12 cellular contexts compared by ENCODE assay signal in the genomic region with DNA sequence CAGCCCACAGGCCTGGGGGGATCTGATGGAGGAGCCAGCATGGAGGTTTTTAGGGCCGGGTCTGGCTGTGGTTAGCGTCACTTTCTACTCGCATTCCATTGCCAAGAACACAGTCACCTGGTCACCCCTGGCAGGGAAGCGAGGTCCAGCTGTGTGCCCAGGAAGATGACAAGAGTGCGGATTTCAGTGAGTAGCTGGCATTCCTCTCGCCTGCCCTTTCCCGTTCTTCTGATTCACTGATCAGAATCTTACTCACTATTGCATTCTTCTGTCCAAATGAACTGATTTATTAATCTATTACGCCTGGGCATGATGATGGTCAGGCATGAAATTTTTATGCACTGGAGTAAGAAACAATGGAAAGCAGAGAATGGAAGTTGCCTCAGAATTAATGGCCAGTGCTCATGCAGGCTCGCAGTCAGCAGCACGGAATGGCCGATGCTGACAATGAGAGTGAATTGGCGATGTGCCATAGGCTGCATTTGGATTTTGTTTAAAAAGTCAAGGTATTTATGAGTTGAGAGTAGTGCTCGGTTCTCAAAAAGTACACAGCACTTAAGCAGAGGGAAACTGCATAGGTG.
DNase-seq lines count a peak whose midpoint lies in the region; ATAC-seq and TF ChIP-seq lines count a peak whose summit lies in the region.
"Had no signal": no experiment of that assay in that cellular context is flagged by ENCODE, and none has a peak within 500 bp of the region (broad histone marks: within the 10 kb centered on the region; RNA-seq: fewer than 3 reads in every experiment).

No MANE protein-coding gene starts in this region.

- H3K9me3 Mint-ChIP-seq in immature natural killer cell (no peaks in the 10 kb centered on the region), type B pancreatic cell (peaks cover 10% of the 10 kb centered on the region)
- H3K9me3 Mint-ChIP-seq: T-helper 2 cell treated with Interferon-gamma antibody and Interleukin-4, amounts not matched to agents 5 μg/mL and 100 μg/mL, for 36 hours had no signal

- no peaks in the 10 kb centered on the region for H3K9me2 ChIP-seq in OCI-LY7 (ENCODE audit: insufficient read depth, low read length)

- ATAC-seq in heart left ventricle (no peak), Right ventricle myocardium inferior (no peak)

- no peak for TF ChIP-seq POLR2A in heart left ventricle (IDR thresholded peaks at IDR 0.05)
- TF ChIP-seq POLR2A in adrenal gland (IDR thresholded peaks at IDR 0.05) = no peak

- POLR2A ChIA-PET in OCI-LY7 (lab: Charles Lee) = interaction anchor here (1.3 to 1.4 kb wide), 3 partner anchors 13 to 234 kb away, joined by 3 to 6 read pairs (median 4); no protein-coding TSS in a partner anchor

- peaks cover 9% of the 10 kb centered on the region; the same call in 1 of the 2 replicates for H3K79me2 ChIP-seq in OCI-LY7 (ENCODE audit: insufficient read depth, low read depth, low read length)

- H3K36me3 Mint-ChIP-seq in immature natural killer cell = no peaks in the 10 kb centered on the region
- H3K36me3 Mint-ChIP-seq in type B pancreatic cell = no peaks in the 10 kb centered on the region

- intact Hi-C loops in heart left ventricle (cut with DNase I) (loop anchor here in 2 of 10 donors (5.0 to 10.0 kb wide), 2 partner anchors 40 to 53 kb away; no protein-coding TSS in a partner anchor), Right ventricle myocardium inferior (cut with DNase I) (loop anchor here (5.0 kb wide), 1 partner anchor 70 kb away; no protein-coding TSS in a partner anchor), adrenal gland (cut with DNase I) (loop anchor here in 1 of 2 donors (10.0 kb wide), 1 partner anchor 53 kb away; no protein-coding TSS in a partner anchor), colonic mucosa (cut with DNase I) (no loop called here), OCI-LY7 (cut with micrococcal nuclease; ENCODE audit: unreplicated experiment) (no loop called here)

- H3K4me3 ChIP-seq in heart left ventricle = no peak overlapping the region
- peak overlapping the region in 1 of 4 donors; percentile 15 for H3K4me3 ChIP-seq in adrenal gland
- H3K4me3 ChIP-seq in colonic mucosa = no peak overlapping the region
- H3K4me3 ChIP-seq in OCI-LY7 (ENCODE audit: low read depth, low read length, poor library complexity, severe bottlenecking) = no peak overlapping the region
- H3K4me3 ChIP-seq: upper lobe of left lung had no signal

- WGBS in heart left ventricle, 4 donors = 50 to 59% (median 55%) methylated on average over 13 of the region's 13 CpGs
- WGBS in adrenal gland, 4 donors = 46 to 53% (median 50%) methylated on average over 9 to 13 of the region's 13 CpGs

- CTCF ChIA-PET in OCI-LY7 (lab: Charles Lee; ENCODE audit: unreplicated experiment) = no interaction called here

- TF ChIP-seq CTCF in heart left ventricle (IDR thresholded peaks at IDR 0.05) (no peak), adrenal gland (IDR thresholded peaks at IDR 0.05) (no peak), type B pancreatic cell (conservative IDR thresholded peaks at IDR 0.05) (no peak), colonic mucosa (IDR thresholded peaks at IDR 0.05) (no peak), OCI-LY7 (conservative IDR thresholded peaks at IDR 0.05; ENCODE audit: low read length) (no peak)

- no peak overlapping the region for H3K9ac ChIP-seq in colonic mucosa (ENCODE audit: low read depth in 2 of 2, low read length in 2 of 2)

- H3K4me3 Mint-ChIP-seq in immature natural killer cell = no peak overlapping the region
- no peak overlapping the region for H3K4me3 Mint-ChIP-seq in type B pancreatic cell
- H3K4me3 Mint-ChIP-seq: T-helper 2 cell treated with Interferon-gamma antibody and Interleukin-4, amounts not matched to agents 5 μg/mL and 100 μg/mL, for 36 hours had no signal

- peaks cover 10% of the 10 kb centered on the region; the same call in 1 of the 2 replicates for H4K20me1 ChIP-seq in OCI-LY7 (ENCODE audit: insufficient read depth, low read length)

- H3K4me1 ChIP-seq in heart left ventricle (peaks cover 0 to 95% (median 66%) of the 10 kb centered on the region in 12 donors), adrenal gland (replicated peaks in 1 of 2) (peaks cover 0 to 27% of the 10 kb centered on the region in 2 donors), colonic mucosa (peaks cover 13% of the 10 kb centered on the region), OCI-LY7 (ENCODE audit: insufficient read depth, low read length, poor library complexity, severe bottlenecking) (peaks cover 22% of the 10 kb centered on the region)

- peaks cover 66 to 86% of the 10 kb centered on the region in 2 donors for H3K4me1 Mint-ChIP-seq in immature natural killer cell
- H3K4me1 Mint-ChIP-seq in type B pancreatic cell (ENCODE audit: unreplicated experiment) = peaks cover 31% of the 10 kb centered on the region

- H3K36me3 ChIP-seq in heart left ventricle (no peaks in the 10 kb centered on the region), adrenal gland (replicated peaks in 1 of 2) (no peaks in the 10 kb centered on the region), colonic mucosa (no peaks in the 10 kb centered on the region), OCI-LY7 (ENCODE audit: insufficient read depth, low read length) (no peaks in the 10 kb centered on the region)
- H3K36me3 ChIP-seq: upper lobe of left lung had no signal

- H3K27me3 Mint-ChIP-seq in immature natural killer cell (ENCODE audit: low read depth in 3 of 3) (no peaks in the 10 kb centered on the region), type B pancreatic cell (no peaks in the 10 kb centered on the region)

- H3K27ac ChIP-seq in heart left ventricle = peak overlapping the region in 8 of 12 donors; percentile 18 to 62 (median 36)
- H3K27ac ChIP-seq in adrenal gland = peak overlapping the region; percentile 26 to 89 (median 56)
- no peak overlapping the region for H3K27ac ChIP-seq in colonic mucosa
- H3K27ac ChIP-seq in OCI-LY7 (ENCODE audit: low read depth, low read length, poor library complexity, severe bottlenecking) = no peak overlapping the region
- H3K27ac ChIP-seq: upper lobe of left lung had no signal

- DNase-seq in heart left ventricle (no peak), Right ventricle myocardium inferior (ENCODE audit: missing footprints) (no peak), adrenal gland (peak; percentile 63 to 92 (median 91)), immature natural killer cell (no peak), type B pancreatic cell (ENCODE audit: extremely low spot score, unreplicated experiment) (no peak), colonic mucosa (no peak), OCI-LY7 (ENCODE audit: low spot score) (no peak), RPMI8226 (no peak)
- DNase-seq: Kasumi-1; stimulated activated CD4-positive, alpha-beta T cell treated with anti-CD3 and anti-CD28 coated beads, Interleukin-4, amount 100 ng/mL, for 24 hours; upper lobe of left lung had no signal

- H3K27ac Mint-ChIP-seq in immature natural killer cell = peak overlapping the region in 4 of 6 donors; percentile 8 to 68 (median 60)
- peak overlapping the region; percentile 48 for H3K27ac Mint-ChIP-seq in type B pancreatic cell
- H3K27ac Mint-ChIP-seq: T-helper 2 cell treated with Interferon-gamma antibody and Interleukin-4, amounts not matched to agents 5 μg/mL and 100 μg/mL, for 36 hours had no signal

- H3K27me3 ChIP-seq in heart left ventricle = no peaks in the 10 kb centered on the region
- H3K27me3 ChIP-seq in adrenal gland = no peaks in the 10 kb centered on the region
- no peaks in the 10 kb centered on the region for H3K27me3 ChIP-seq in colonic mucosa
- H3K27me3 ChIP-seq: upper lobe of left lung had no signal

- H3K9me3 ChIP-seq in heart left ventricle (no peaks in the 10 kb centered on the region), adrenal gland (replicated peaks in 1 of 3) (no peaks in the 10 kb centered on the region), colonic mucosa (no peaks in the 10 kb centered on the region), OCI-LY7 (ENCODE audit: low read length) (no peaks in the 10 kb centered on the region)
- H3K9me3 ChIP-seq: upper lobe of left lung had no signal

- H2AFZ ChIP-seq in OCI-LY7 (ENCODE audit: low read length) = no peak overlapping the region

- BruUV-seq in OCI-LY7 (replicated peaks; lab: Mats Ljungman, UMichigan) = no TSS peak

- H3K4me2 ChIP-seq in OCI-LY7 (ENCODE audit: low read length) = no peak overlapping the region

Comparison
In these comparisons a context has a peak if more than half of its experiments do, and no peak if none do; other contexts are left out.
1. DNase-seq: peak in adrenal gland (7 of 7); none in heart left ventricle (0 of 5), Right ventricle myocardium inferior (single experiment), immature natural killer cell (0 of 3), type B pancreatic cell (single experiment), colonic mucosa (single experiment), OCI-LY7 (single experiment) and RPMI8226 (single experiment).
2. H3K27ac ChIP-seq: peak in heart left ventricle (8 of 12) and adrenal gland (5 of 5); none in colonic mucosa (single experiment) and OCI-LY7 (single experiment).